ENCODE assay signal across 25 cellular contexts in the genomic region with DNA sequence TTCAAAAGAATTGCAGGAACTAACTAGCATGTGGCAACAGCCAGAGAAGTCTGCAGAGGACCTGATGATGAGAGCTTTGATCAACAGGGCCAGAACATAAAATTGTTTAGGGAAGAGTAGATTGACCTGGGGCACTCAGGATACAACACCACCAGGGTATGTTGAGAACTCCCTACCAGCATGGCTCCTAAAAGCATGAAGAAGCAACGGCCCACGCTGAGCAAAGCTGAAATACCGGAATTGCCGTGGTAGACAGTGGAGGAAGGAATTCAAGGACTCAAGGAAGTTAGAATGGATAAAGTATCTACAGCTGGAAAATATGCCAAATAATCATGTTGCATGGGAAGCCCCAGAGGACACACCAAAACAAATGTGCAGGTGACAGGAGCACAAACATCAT.
"Had no signal": no experiment of that assay in that cellular context is flagged by ENCODE, and none has a peak within 500 bp of the region (broad histone marks: within the 10 kb centered on the region; RNA-seq: fewer than 3 reads in every experiment).

No MANE protein-coding gene starts in this region.

- H3K27me3 Mint-ChIP-seq: dendritic cell treated with granulocyte-macrophage colony-stimulating factor and Interleukin-4, amounts not matched to agents 40 ng/mL and 50 ng/mL, for 4 days; effector memory CD8-positive, alpha-beta T cell had no signal

- H3K27me3 ChIP-seq: colonic mucosa, dorsolateral prefrontal cortex, esophagus muscularis mucosa, esophagus squamous epithelium, foreskin keratinocyte, gastrocnemius medialis, gastroesophageal sphincter, heart left ventricle, heart right ventricle had no signal

- ATAC-seq: effector memory CD8-positive, alpha-beta T cell; esophagus mucosa; foreskin keratinocyte; gastrocnemius medialis; gastroesophageal sphincter; heart left ventricle; heart right ventricle had no signal

- H3K27ac ChIP-seq: colonic mucosa, coronary artery, epithelial cell of prostate, esophagus muscularis mucosa, esophagus squamous epithelium, foreskin keratinocyte, gastrocnemius medialis, gastroesophageal sphincter, heart left ventricle, heart right ventricle had no signal

- H3K4me1 Mint-ChIP-seq: endodermal cell had no signal

- H3K4me1 ChIP-seq: colonic mucosa, esophagus muscularis mucosa, esophagus squamous epithelium, foreskin keratinocyte, gastrocnemius medialis, gastroesophageal sphincter, heart left ventricle, heart right ventricle had no signal

- H3K4me3 ChIP-seq: colonic mucosa, coronary artery, dorsolateral prefrontal cortex, esophagus muscularis mucosa, esophagus squamous epithelium, gastrocnemius medialis, gastroesophageal sphincter, heart left ventricle, heart right ventricle had no signal

- H3K9me3 Mint-ChIP-seq: dendritic cell treated with granulocyte-macrophage colony-stimulating factor and Interleukin-4, amounts not matched to agents 40 ng/mL and 50 ng/mL, for 4 days; effector memory CD8-positive, alpha-beta T cell; endodermal cell had no signal

- H3K9me3 ChIP-seq: colonic mucosa, esophagus muscularis mucosa, esophagus squamous epithelium, gastrocnemius medialis, gastroesophageal sphincter, heart left ventricle, heart right ventricle had no signal

- DNase-seq: colonic mucosa; cortex of kidney; dermis blood vessel endothelial cell; dorsolateral prefrontal cortex; effector CD4-positive, alpha-beta T cell; effector CD8-positive, alpha-beta T cell; effector memory CD4-positive, alpha-beta T cell; effector memory CD8-positive, alpha-beta T cell; endodermal cell; erythroblast; esophagus squamous epithelium; foreskin fibroblast; foreskin keratinocyte; foreskin melanocyte; gastrocnemius medialis; glutamatergic neuron; head of caudate nucleus; heart left ventricle; heart right ventricle had no signal

- H3K4me3 Mint-ChIP-seq: dendritic cell treated with granulocyte-macrophage colony-stimulating factor and Interleukin-4, amounts not matched to agents 40 ng/mL and 50 ng/mL, for 4 days; effector memory CD8-positive, alpha-beta T cell; endodermal cell had no signal

- H3K27ac Mint-ChIP-seq: dendritic cell treated with granulocyte-macrophage colony-stimulating factor and Interleukin-4, amounts not matched to agents 40 ng/mL and 50 ng/mL, for 4 days; endodermal cell had no signal
